Comparison of ENCODE assay signal across 8 cellular contexts in the genomic region with DNA sequence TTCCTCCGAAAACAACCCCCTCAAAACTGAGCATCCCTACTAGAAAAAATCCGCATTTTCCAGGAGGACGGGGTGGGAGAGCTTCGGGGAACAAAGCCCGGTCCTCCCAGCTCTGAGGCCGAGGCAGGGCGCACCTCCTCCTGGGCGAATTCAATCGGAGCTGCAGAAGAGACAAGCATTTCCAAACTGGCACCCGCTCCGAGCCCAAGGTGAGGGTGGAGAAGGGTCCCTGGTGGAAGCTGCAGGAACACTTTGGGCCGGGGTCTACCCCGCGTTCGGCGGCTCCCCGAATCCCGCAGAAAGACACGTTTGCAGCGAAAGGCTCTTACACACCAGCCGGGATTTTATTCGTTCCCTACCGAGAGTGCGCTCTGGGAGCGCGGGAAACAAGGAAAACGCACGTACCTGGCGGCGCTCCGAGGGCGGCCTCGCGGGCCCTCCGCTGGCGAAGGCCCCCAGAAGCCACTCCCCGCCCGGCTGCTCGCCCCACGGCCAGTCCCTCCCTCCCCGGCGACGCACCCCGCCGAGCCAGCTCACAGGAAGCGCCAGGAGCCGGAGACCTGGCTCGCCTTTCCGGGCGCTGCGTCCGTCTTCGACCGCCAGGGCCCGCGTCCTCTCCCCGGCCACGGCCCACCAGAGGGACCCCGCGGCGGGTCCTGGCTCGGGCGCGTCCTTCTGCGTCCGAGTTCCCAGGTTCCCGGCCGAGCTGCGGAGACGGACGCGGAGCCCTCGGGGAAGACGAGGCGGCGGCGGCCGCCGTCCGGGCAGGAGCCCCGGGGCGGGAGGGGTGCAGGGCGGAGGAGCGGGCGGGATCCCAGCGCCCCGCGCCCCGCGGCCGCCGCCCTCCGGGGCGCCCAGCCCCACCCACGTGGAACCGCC. TPM values are rescaled to one million over a fixed set of nuclear protein-coding genes. Genes with fewer than 3 reads are reported as not detected.
A peak's percentile ranks its signal among the peaks of the same experiment; 100 is the strongest.
DNase-seq lines count a peak whose midpoint lies in the region; ATAC-seq, FAIRE-seq and TF ChIP-seq lines count a peak whose summit lies in the region.

No MANE protein-coding gene starts in this region.

- no peak overlapping the region for H2AFZ ChIP-seq in endothelial cell of umbilical vein (ENCODE audit: low read depth, low read length)

- H3K36me3 ChIP-seq in endothelial cell of umbilical vein (ENCODE audit: control insufficient read depth in 2 of 2, extremely low read depth in 1 of 2, insufficient read depth in 2 of 2, low read length in 2 of 2): no peaks in the 10 kb centered on the region

- DNase-seq in Ammon's horn (ENCODE audit: low spot score) (peak; percentile 50), NCI-H345 treated with DMSO at 0.1 percent for 48 hours (lab: John Stamatoyannopoulos, UW; ENCODE audit: unreplicated experiment) (peak; percentile 53), endothelial cell of umbilical vein (ENCODE audit: low read depth, low spot score) (peak; percentile 86), mesothelial cell of epicardium (ENCODE audit: low spot score in 2 of 2, unreplicated experiment in 2 of 2) (peak in 1 of 2 experiments; percentile 82)
- peak; percentile 76 for DNase-seq in activated CD8-positive, alpha-beta T cell treated with anti-CD3 and anti-CD28 coated beads for 36 hours
- peak; percentile 31 for DNase-seq in stimulated activated naive CD4-positive, alpha-beta T cell treated with Interleukin-2 at 50 U/mL for 16 hours (lab: John Stamatoyannopoulos, UW)

- H3K36me3 Mint-ChIP-seq in activated CD8-positive, alpha-beta T cell treated with anti-CD3 and anti-CD28 coated beads for 36 hours (ENCODE audit: low read depth): no peaks in the 10 kb centered on the region
- H3K36me3 Mint-ChIP-seq in mesothelial cell of epicardium: no peaks in the 10 kb centered on the region

- FAIRE-seq in endothelial cell of umbilical vein (lab: Jason Lieb, UNC): no peak

- H3K79me2 ChIP-seq in endothelial cell of umbilical vein (ENCODE audit: control insufficient read depth, insufficient read depth, low read length): peaks cover 50% of the 10 kb centered on the region

- H3K27ac ChIP-seq in endothelial cell of umbilical vein (ENCODE audit: insufficient read depth, low read depth, low read length): peak overlapping the region; percentile 62

- no peaks in the 10 kb centered on the region for H3K9me1 ChIP-seq in endothelial cell of umbilical vein (replicated peaks; ENCODE audit: control insufficient read depth, extremely low read depth, insufficient read depth, low read length)

- dilution Hi-C loops in endothelial cell of umbilical vein (cut with MboI; ENCODE audit: extremely low pct_ligation_motif_present, low sequenced_read_pairs): no loop called here

- peaks cover 30% of the 10 kb centered on the region for H3K27me3 Mint-ChIP-seq in activated CD8-positive, alpha-beta T cell treated with anti-CD3 and anti-CD28 coated beads for 36 hours
- no peaks in the 10 kb centered on the region for H3K27me3 Mint-ChIP-seq in mesothelial cell of epicardium (ENCODE audit: low read depth)

- no peak for TF ChIP-seq CTCF in activated CD8-positive, alpha-beta T cell treated with anti-CD3 and anti-CD28 coated beads for 36 hours (IDR thresholded peaks at IDR 0.05)
- TF ChIP-seq CTCF in endothelial cell of umbilical vein (IDR thresholded peaks at IDR 0.05; ENCODE audit: extremely low read depth in 1 of 2, insufficient read depth in 1 of 2, low read depth in 1 of 2, low read length in 2 of 2) (peak; percentile 18 to 59), mesothelial cell of epicardium (IDR thresholded peaks at IDR 0.05; ENCODE audit: unreplicated experiment) (peak; percentile 55)

- peak overlapping the region; percentile 65 for H3K4me3 Mint-ChIP-seq in activated CD8-positive, alpha-beta T cell treated with anti-CD3 and anti-CD28 coated beads for 36 hours
- H3K4me3 Mint-ChIP-seq in mesothelial cell of epicardium: peak overlapping the region; percentile 87

- peak overlapping the region; percentile 89 to 99 (median 95) for H3K4me3 ChIP-seq in endothelial cell of umbilical vein (replicated peaks in 1 of 3; ENCODE audit: insufficient read depth in 1 of 3, low read depth in 1 of 3, low read length in 3 of 3)

- ATAC-seq in GM18867 (IDR thresholded peaks at IDR 0.05; ENCODE audit: unreplicated experiment) (peak; percentile 44), HG03066 (IDR thresholded peaks at IDR 0.05; ENCODE audit: low read depth, unreplicated experiment) (peak; percentile 50)
- peak; percentile 63 for ATAC-seq in activated CD8-positive, alpha-beta T cell treated with anti-CD3 and anti-CD28 coated beads for 36 hours

- CTCF ChIA-PET in activated CD8-positive, alpha-beta T cell treated with anti-CD3 and anti-CD28 coated beads for 36 hours (lab: Charles Lee): interaction anchor here (0.6 kb wide), 1 partner anchor 26 kb away, joined by 3 read pairs; no protein-coding TSS in a partner anchor
- CTCF ChIA-PET in endothelial cell of umbilical vein (lab: Charles Lee): interaction anchor here (0.7 to 1.2 kb wide), 5 partner anchors 20 to 221 kb away, joined by 3 to 4 read pairs (median 3); no protein-coding TSS in a partner anchor

- H3K4me1 ChIP-seq in endothelial cell of umbilical vein (ENCODE audit: control insufficient read depth, extremely low read depth, insufficient read depth, low read length): peaks cover 28% of the 10 kb centered on the region

- no peak overlapping the region for H3K27ac Mint-ChIP-seq in activated CD8-positive, alpha-beta T cell treated with anti-CD3 and anti-CD28 coated beads for 36 hours
- peak overlapping the region; percentile 98 for H3K27ac Mint-ChIP-seq in mesothelial cell of epicardium

- H3K9ac ChIP-seq in endothelial cell of umbilical vein (replicated peaks; ENCODE audit: extremely low read depth, insufficient read depth, low read length): peak overlapping the region; percentile 89

- BruUV-seq in endothelial cell of umbilical vein (replicated peaks; lab: Mats Ljungman, UMichigan): TSS peak; percentile 57

- intact Hi-C loops in activated CD8-positive, alpha-beta T cell treated with anti-CD3 and anti-CD28 coated beads for 36 hours (cut with micrococcal nuclease): no loop called here
- intact Hi-C loops in endothelial cell of umbilical vein (cut with micrococcal nuclease): loop anchor here (1.0 to 2.0 kb wide), 3 partner anchors 19 to 50 kb away; partner anchors contain the start of genes BAHCC1 and SLC38A10

- no peaks in the 10 kb centered on the region for H3K9me3 Mint-ChIP-seq in activated CD8-positive, alpha-beta T cell treated with anti-CD3 and anti-CD28 coated beads for 36 hours
- no peaks in the 10 kb centered on the region for H3K9me3 Mint-ChIP-seq in mesothelial cell of epicardium

- peak; percentile 56 for TF ChIP-seq POLR2A in endothelial cell of umbilical vein (IDR thresholded peaks at IDR 0.05; ENCODE audit: low read depth, low read length)

- no peaks in the 10 kb centered on the region for H3K9me3 ChIP-seq in endothelial cell of umbilical vein (replicated peaks; ENCODE audit: control insufficient read depth, insufficient read depth, low read length)

- peaks cover 14% of the 10 kb centered on the region for H3K4me1 Mint-ChIP-seq in activated CD8-positive, alpha-beta T cell treated with anti-CD3 and anti-CD28 coated beads for 36 hours (ENCODE audit: low read depth)
- H3K4me1 Mint-ChIP-seq in mesothelial cell of epicardium: peaks cover 31% of the 10 kb centered on the region

- H4K20me1 ChIP-seq in endothelial cell of umbilical vein (replicated peaks; ENCODE audit: control insufficient read depth, extremely low read depth, insufficient read depth, low read length): no peaks in the 10 kb centered on the region

- H3K4me2 ChIP-seq in endothelial cell of umbilical vein (ENCODE audit: insufficient read depth, low read length): peak overlapping the region; percentile 52

- no peaks in the 10 kb centered on the region for H3K27me3 ChIP-seq in endothelial cell of umbilical vein (ENCODE audit: control insufficient read depth in 2 of 2, insufficient read depth in 2 of 2, low read length in 2 of 2)

- POLR2A ChIA-PET in activated CD8-positive, alpha-beta T cell treated with anti-CD3 and anti-CD28 coated beads for 36 hours (lab: Charles Lee): no interaction called here
- POLR2A ChIA-PET in endothelial cell of umbilical vein (lab: Charles Lee): interaction anchor here (0.6 to 0.8 kb wide), 2 partner anchors 50 to 190 kb away, joined by 3 read pairs; partner anchors contain the start of gene BAHCC1

TF ChIP-seq in endothelial cell of umbilical vein, 7 proteins besides CTCF, POLR2A, EP300 and RAD21:
- TF ChIP-seq GATA2 (IDR thresholded peaks at IDR 0.05; ENCODE audit: insufficient read depth, insufficient read length, low read depth, low read length) (no peak), POLR2AphosphoS5 (IDR thresholded peaks at IDR 0.05; ENCODE audit: insufficient read depth, low read depth, low read length) (peak; percentile 95)

RNA-seq across cellular contexts. Expression of gene BAHCC1, which starts 49.8 kb away (rescaled TPM):
- total RNA-seq in activated CD8-positive, alpha-beta T cell treated with anti-CD3 and anti-CD28 coated beads for 36 hours: under 1 TPM; 0.40 to 0.65 TPM
- total RNA-seq in endothelial cell of umbilical vein: 10.3 and 11.6 TPM in 2 replicates
- polyA plus RNA-seq in endothelial cell of umbilical vein: 4.7 and 7.1 TPM in 2 replicates
- 3.4 and 5.1 TPM in 2 replicates for polyA plus RNA-seq in endothelial cell of umbilical vein (2011; cell fraction: cytosol; rRNA removed)
- 15.2 and 19.3 TPM in 2 replicates for polyA plus RNA-seq in endothelial cell of umbilical vein (2011; cell fraction: nucleus; rRNA removed)
- polyA plus RNA-seq in endothelial cell of umbilical vein (2012): 3.5 and 3.7 TPM in 2 replicates
- 7.4 and 14.0 TPM in 2 replicates for polyA minus RNA-seq in endothelial cell of umbilical vein
- polyA minus RNA-seq in endothelial cell of umbilical vein (2011; cell fraction: cytosol; rRNA and poly(A)+ RNA removed): 8.7 TPM
- polyA minus RNA-seq in endothelial cell of umbilical vein (2011; cell fraction: nucleus; rRNA and poly(A)+ RNA removed): 3.3 and 10.0 TPM in 2 replicates
- total RNA-seq in mesothelial cell of epicardium: 34.9 to 36.4 TPM (median 35.1 TPM) in 3 replicates

RNA-seq across cellular contexts. Expression of gene SLC38A10, which starts 50.3 kb away (rescaled TPM):
- total RNA-seq in activated CD8-positive, alpha-beta T cell treated with anti-CD3 and anti-CD28 coated beads for 36 hours: 10 to 100 TPM; 42.7 to 45.4 TPM
- 109 and 113 TPM in 2 replicates for total RNA-seq in endothelial cell of umbilical vein
- polyA plus RNA-seq in endothelial cell of umbilical vein: 72.7 and 100 TPM in 2 replicates
- polyA plus RNA-seq in endothelial cell of umbilical vein (2011; cell fraction: cytosol; rRNA removed): 50.5 and 59.4 TPM in 2 replicates
- polyA plus RNA-seq in endothelial cell of umbilical vein (2011; cell fraction: nucleus; rRNA removed): 74.5 and 86.9 TPM in 2 replicates
- 50.5 and 59.2 TPM in 2 replicates for polyA plus RNA-seq in endothelial cell of umbilical vein (2012)
- polyA minus RNA-seq in endothelial cell of umbilical vein: 78.2 and 115 TPM in 2 replicates
- 58.9 TPM for polyA minus RNA-seq in endothelial cell of umbilical vein (2011; cell fraction: cytosol; rRNA and poly(A)+ RNA removed)
- polyA minus RNA-seq in endothelial cell of umbilical vein (2011; cell fraction: nucleus; rRNA and poly(A)+ RNA removed): 42.9 and 57.6 TPM in 2 replicates
- total RNA-seq in mesothelial cell of epicardium: 96.6 to 105 TPM (median 103 TPM) in 3 replicates
